1 cellular context compared by ENCODE assay signal in the genomic region with DNA sequence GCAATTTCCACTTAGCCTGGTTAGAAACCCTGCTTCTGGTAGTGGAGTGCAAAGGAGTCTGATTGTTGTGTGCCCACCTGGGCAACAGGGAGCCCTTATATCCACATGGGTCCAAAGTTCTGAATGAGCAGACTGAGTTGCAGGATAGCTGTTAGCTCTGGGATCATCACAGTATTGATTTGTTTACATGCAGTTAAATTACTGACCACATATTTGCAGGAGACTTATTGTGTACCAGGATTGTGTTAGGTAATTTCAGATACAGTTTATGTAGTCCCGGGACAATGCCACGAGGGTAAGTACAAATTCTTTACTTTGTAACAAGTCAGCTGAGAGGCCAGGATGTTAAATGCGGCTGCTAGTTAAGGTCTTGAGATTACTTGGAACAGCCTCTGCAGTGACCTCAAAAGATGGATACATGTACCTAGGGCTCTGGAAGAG.
TF ChIP-seq lines count a peak whose summit lies in the region.

No MANE protein-coding gene starts in this region.

TF ChIP-seq in HepG2, 621 proteins besides CTCF, POLR2A, EP300 and RAD21 (continued from another document and continues in another):
- TF ChIP-seq ZBTB43 (CRISPR knock-in tag; conservative IDR thresholded peaks at IDR 0.05), result 0 out of 2 replicates have a peak, but pooled peaks have one; percentile 33
- 0 out of 2 replicates have a peak, but pooled peaks have one; percentile 15 for TF ChIP-seq ATF3 (CRISPR knock-in tag; IDR thresholded peaks at IDR 0.05)
- peak; percentile 75 for TF ChIP-seq MLX (CRISPR knock-in tag; IDR thresholded peaks at IDR 0.05)
- TF ChIP-seq, protein P1, sequence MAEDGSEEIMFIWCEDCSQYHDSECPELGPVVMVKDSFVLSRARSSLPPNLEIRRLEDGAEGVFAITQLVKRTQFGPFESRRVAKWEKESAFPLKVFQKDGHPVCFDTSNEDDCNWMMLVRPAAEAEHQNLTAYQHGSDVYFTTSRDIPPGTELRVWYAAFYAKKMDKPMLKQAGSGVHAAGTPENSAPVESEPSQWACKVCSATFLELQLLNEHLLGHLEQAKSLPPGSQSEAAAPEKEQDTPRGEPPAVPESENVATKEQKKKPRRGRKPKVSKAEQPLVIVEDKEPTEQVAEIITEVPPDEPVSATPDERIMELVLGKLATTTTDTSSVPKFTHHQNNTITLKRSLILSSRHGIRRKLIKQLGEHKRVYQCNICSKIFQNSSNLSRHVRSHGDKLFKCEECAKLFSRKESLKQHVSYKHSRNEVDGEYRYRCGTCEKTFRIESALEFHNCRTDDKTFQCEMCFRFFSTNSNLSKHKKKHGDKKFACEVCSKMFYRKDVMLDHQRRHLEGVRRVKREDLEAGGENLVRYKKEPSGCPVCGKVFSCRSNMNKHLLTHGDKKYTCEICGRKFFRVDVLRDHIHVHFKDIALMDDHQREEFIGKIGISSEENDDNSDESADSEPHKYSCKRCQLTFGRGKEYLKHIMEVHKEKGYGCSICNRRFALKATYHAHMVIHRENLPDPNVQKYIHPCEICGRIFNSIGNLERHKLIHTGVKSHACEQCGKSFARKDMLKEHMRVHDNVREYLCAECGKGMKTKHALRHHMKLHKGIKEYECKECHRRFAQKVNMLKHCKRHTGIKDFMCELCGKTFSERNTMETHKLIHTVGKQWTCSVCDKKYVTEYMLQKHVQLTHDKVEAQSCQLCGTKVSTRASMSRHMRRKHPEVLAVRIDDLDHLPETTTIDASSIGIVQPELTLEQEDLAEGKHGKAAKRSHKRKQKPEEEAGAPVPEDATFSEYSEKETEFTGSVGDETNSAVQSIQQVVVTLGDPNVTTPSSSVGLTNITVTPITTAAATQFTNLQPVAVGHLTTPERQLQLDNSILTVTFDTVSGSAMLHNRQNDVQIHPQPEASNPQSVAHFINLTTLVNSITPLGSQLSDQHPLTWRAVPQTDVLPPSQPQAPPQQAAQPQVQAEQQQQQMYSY (CRISPR knock-in tag; IDR thresholded peaks at IDR 0.05), result no peak
- no peak for TF ChIP-seq GLMP (CRISPR knock-in tag; IDR thresholded peaks at IDR 0.05; ENCODE audit: borderline replicate concordance)
- peak; percentile 82 for TF ChIP-seq CEBPG (CRISPR knock-in tag; IDR thresholded peaks at IDR 0.05)
- peak; percentile 22; the same call in 1 of the 2 replicates for TF ChIP-seq CEBPB (IDR thresholded peaks at IDR 0.05; ENCODE audit: borderline replicate concordance, low read depth, low read length)
- no peak for TF ChIP-seq PHF20 (CRISPR knock-in tag; IDR thresholded peaks at IDR 0.05)
- 0 out of 2 replicates have a peak, but pooled peaks have one; percentile 32 for TF ChIP-seq TP53 (CRISPR knock-in tag; conservative IDR thresholded peaks at IDR 0.05)
- TF ChIP-seq ZFP36 (IDR thresholded peaks at IDR 0.05; ENCODE audit: borderline replicate concordance, low read depth, low read length, partially characterized antibody), result peak; percentile 71
- TF ChIP-seq ZNF354B (CRISPR knock-in tag; IDR thresholded peaks at IDR 0.05), result no peak
- peak; percentile 90 for TF ChIP-seq SOX13 (IDR thresholded peaks at IDR 0.05)
- peak in 1 of 2 experiments; percentile 98; a peak in 2 of 4 replicates for TF ChIP-seq SOX13 (CRISPR knock-in tag; conservative IDR thresholded peaks at IDR 0.05 in 1 of 2, IDR thresholded peaks at IDR 0.05 in 1 of 2)
- no peak for TF ChIP-seq NONO (IDR thresholded peaks at IDR 0.05)
- peak; percentile 70; the same call in 1 of the 2 replicates for TF ChIP-seq NONO (CRISPR knock-in tag; conservative IDR thresholded peaks at IDR 0.05)
- TF ChIP-seq, protein P2, sequence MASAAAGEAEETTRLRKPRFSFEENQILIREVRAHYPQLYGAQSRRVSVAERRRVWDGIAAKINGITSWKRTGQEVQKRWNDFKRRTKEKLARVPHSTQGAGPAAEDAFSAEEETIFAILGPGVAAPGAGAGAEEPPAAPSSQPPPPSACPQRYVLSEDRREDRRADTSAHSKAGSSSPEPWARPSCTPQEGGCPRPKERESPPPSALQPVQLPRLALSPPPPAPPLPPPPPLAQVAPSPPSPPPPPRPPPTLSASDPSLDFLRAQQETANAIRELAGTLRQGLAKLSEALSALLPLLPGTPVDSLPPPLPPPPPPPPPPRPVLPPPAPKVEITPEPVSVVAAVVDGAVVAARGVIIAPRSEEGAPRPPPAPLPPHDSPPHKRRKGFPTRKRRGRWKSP (CRISPR knock-in tag; IDR thresholded peaks at IDR 0.05), result peak; percentile 47; the same call in 1 of the 2 replicates
- TF ChIP-seq NFE2L1 (CRISPR knock-in tag; IDR thresholded peaks at IDR 0.05; ENCODE audit: borderline replicate concordance), result no peak
- TF ChIP-seq FOXP1 (IDR thresholded peaks at IDR 0.05), result peak; percentile 98
- TF ChIP-seq FOXP1 (CRISPR knock-in tag; IDR thresholded peaks at IDR 0.05), result peak; percentile 99
- TF ChIP-seq CENPT (CRISPR knock-in tag; IDR thresholded peaks at IDR 0.05; ENCODE audit: low read depth), result no peak
- no peak; the same call in 1 of the 2 replicates for TF ChIP-seq PPARG (CRISPR knock-in tag; conservative IDR thresholded peaks at IDR 0.05)
- TF ChIP-seq, protein P3, sequence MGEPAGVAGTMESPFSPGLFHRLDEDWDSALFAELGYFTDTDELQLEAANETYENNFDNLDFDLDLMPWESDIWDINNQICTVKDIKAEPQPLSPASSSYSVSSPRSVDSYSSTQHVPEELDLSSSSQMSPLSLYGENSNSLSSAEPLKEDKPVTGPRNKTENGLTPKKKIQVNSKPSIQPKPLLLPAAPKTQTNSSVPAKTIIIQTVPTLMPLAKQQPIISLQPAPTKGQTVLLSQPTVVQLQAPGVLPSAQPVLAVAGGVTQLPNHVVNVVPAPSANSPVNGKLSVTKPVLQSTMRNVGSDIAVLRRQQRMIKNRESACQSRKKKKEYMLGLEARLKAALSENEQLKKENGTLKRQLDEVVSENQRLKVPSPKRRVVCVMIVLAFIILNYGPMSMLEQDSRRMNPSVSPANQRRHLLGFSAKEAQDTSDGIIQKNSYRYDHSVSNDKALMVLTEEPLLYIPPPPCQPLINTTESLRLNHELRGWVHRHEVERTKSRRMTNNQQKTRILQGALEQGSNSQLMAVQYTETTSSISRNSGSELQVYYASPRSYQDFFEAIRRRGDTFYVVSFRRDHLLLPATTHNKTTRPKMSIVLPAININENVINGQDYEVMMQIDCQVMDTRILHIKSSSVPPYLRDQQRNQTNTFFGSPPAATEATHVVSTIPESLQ (CRISPR knock-in tag; conservative IDR thresholded peaks at IDR 0.05), result no peak
- no peak for TF ChIP-seq MBNL3 (CRISPR knock-in tag; conservative IDR thresholded peaks at IDR 0.05)
- TF ChIP-seq ZBTB7A (CRISPR knock-in tag; IDR thresholded peaks at IDR 0.05), result no peak
- TF ChIP-seq NFYB (CRISPR knock-in tag; IDR thresholded peaks at IDR 0.05), result no peak
- TF ChIP-seq HNRNPK (IDR thresholded peaks at IDR 0.05; ENCODE audit: low read depth, low read length, poor library complexity, severe bottlenecking), result no peak
- TF ChIP-seq RBM22 (optimal IDR thresholded peaks at IDR 0.05; ENCODE audit: low read length), result no peak
- no peak for TF ChIP-seq ZNF687 (CRISPR knock-in tag; IDR thresholded peaks at IDR 0.05)
- TF ChIP-seq AFF4 (CRISPR knock-in tag; IDR thresholded peaks at IDR 0.05), result no peak
- peak; percentile 72; the same call in 1 of the 2 replicates for TF ChIP-seq NFKBIZ (CRISPR knock-in tag; IDR thresholded peaks at IDR 0.05)
- no peak for TF ChIP-seq HES4 (CRISPR knock-in tag; IDR thresholded peaks at IDR 0.05; ENCODE audit: borderline replicate concordance)
- no peak for TF ChIP-seq ZNF530 (CRISPR knock-in tag; IDR thresholded peaks at IDR 0.05; ENCODE audit: low read depth)
- no peak for TF ChIP-seq ZNF333 (CRISPR knock-in tag; IDR thresholded peaks at IDR 0.05; ENCODE audit: borderline replicate concordance)
- TF ChIP-seq ZMYM4 (CRISPR knock-in tag; IDR thresholded peaks at IDR 0.05), result peak; percentile 63
- 0 out of 2 replicates have a peak, but pooled peaks have one; percentile 52 for TF ChIP-seq KMT2B (CRISPR knock-in tag; IDR thresholded peaks at IDR 0.05)
- TF ChIP-seq, protein P4, sequence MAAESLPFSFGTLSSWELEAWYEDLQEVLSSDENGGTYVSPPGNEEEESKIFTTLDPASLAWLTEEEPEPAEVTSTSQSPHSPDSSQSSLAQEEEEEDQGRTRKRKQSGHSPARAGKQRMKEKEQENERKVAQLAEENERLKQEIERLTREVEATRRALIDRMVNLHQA (CRISPR knock-in tag; IDR thresholded peaks at IDR 0.05), result no peak
